Comparison of ENCODE assay signal across 8 cellular contexts in the genomic region with DNA sequence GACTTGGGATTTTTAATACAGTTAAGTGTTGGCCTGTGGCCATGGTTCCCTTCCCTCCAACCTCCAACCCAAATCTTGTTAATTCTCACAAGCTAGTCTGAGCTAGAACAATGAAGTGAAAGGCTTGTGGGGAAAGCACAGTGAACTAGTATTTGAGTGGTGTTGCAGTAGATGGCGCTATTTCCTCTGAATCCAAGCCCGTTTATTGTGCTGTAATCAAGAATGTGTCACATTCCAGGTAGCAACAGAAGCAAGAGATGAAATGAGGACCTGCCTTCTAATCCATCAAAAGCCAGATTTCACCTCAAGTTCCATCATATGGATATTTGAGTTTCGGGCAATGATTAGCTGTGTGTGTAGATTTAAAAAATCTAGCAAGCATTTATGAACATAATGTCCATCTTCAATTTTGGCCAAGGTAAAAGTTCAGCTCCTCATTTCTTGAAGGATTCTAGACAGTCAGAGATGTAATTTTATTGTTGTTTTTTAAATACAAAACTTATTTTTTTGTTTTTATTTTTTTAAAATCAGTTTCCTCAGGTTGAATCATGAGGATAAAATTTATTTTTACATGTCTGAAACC.
DNase-seq lines count a peak whose midpoint lies in the region; ATAC-seq, FAIRE-seq and TF ChIP-seq lines count a peak whose summit lies in the region.

No MANE protein-coding gene starts in this region.

- no peaks in the 10 kb centered on the region for H3K36me3 ChIP-seq in SJSA1
- H3K36me3 ChIP-seq in gastroesophageal sphincter = no peaks in the 10 kb centered on the region
- H3K36me3 ChIP-seq in sigmoid colon = no peaks in the 10 kb centered on the region

- no peaks in the 10 kb centered on the region for H3K9me3 ChIP-seq in SJSA1 (replicated peaks)
- H3K9me3 ChIP-seq in gastroesophageal sphincter = no peaks in the 10 kb centered on the region
- no peaks in the 10 kb centered on the region for H3K9me3 ChIP-seq in sigmoid colon

- FAIRE-seq in A204.1 (lab: Jason Lieb, UNC) = peak; percentile 16

- DNase-seq in NCI-H1092 (lab: John Stamatoyannopoulos, UW) (peak; percentile 65), SJSA1 (ENCODE audit: low read depth in 1 of 2, low spot score in 2 of 2) (peak; percentile 31 to 50), sigmoid colon (no peak), epidermal melanocyte (ENCODE audit: insufficient read length, low spot score) (no peak)

- TF ChIP-seq CTCF in GM12872 (IDR thresholded peaks at IDR 0.05; ENCODE audit: insufficient read depth, low read depth, low read length) (peak; percentile 68), gastroesophageal sphincter (IDR thresholded peaks at IDR 0.05) (peak in 3 of 4 experiments; percentile 11 to 37 (median 26)), sigmoid colon (IDR thresholded peaks at IDR 0.05) (peak; percentile 28 to 65 (median 50))

- TF ChIP-seq POLR2A in gastroesophageal sphincter (IDR thresholded peaks at IDR 0.05) (no peak), sigmoid colon (IDR thresholded peaks at IDR 0.05) (no peak)

- H3K27me3 ChIP-seq in SJSA1 (replicated peaks) = no peaks in the 10 kb centered on the region
- peaks cover 23% of the 10 kb centered on the region for H3K27me3 ChIP-seq in gastroesophageal sphincter
- H3K27me3 ChIP-seq in sigmoid colon = no peaks in the 10 kb centered on the region

- ATAC-seq in gastroesophageal sphincter (no peak), HG02642 (IDR thresholded peaks at IDR 0.05; ENCODE audit: poor library complexity, unreplicated experiment) (no peak)

- H3K27ac ChIP-seq in SJSA1 = no peak overlapping the region
- no peak overlapping the region for H3K27ac ChIP-seq in gastroesophageal sphincter
- H3K27ac ChIP-seq in sigmoid colon = no peak overlapping the region

- no peak for TF ChIP-seq EP300 in gastroesophageal sphincter (IDR thresholded peaks at IDR 0.05)
- no peak for TF ChIP-seq EP300 in sigmoid colon (IDR thresholded peaks at IDR 0.05)

- 20 to 23% methylated on average over 3 of the region's 3 CpGs for WGBS in gastroesophageal sphincter (ENCODE audit: low coverage in 1 of 2), 2 donors
- WGBS in sigmoid colon, 2 donors = 9 to 15% methylated on average over 3 of the region's 3 CpGs

- intact Hi-C loops in sigmoid colon (cut with DNase I) = no loop called here

- H3K4me1 ChIP-seq in SJSA1 (replicated peaks) = no peaks in the 10 kb centered on the region
- H3K4me1 ChIP-seq in gastroesophageal sphincter = no peaks in the 10 kb centered on the region
- no peaks in the 10 kb centered on the region for H3K4me1 ChIP-seq in sigmoid colon

- H3K4me3 ChIP-seq in SJSA1 (no peak overlapping the region), gastroesophageal sphincter (no peak overlapping the region), sigmoid colon (no peak overlapping the region)

Comparison
In these comparisons a context has a peak if more than half of its experiments do, and no peak if none do; other contexts are left out.
1. DNase-seq: peak in NCI-H1092 (single experiment) and SJSA1 (2 of 2); none in sigmoid colon (single experiment) and epidermal melanocyte (single experiment).
2. Peak in every context shown above with its lines, with median percentiles within 50 percentile points of each other: CTCF ChIP-seq.